10 cellular contexts compared by ENCODE assay signal in genomic region chr9:113464672-113465271, GRCh38. TPM values are rescaled to one million over a fixed set of nuclear protein-coding genes. Genes with fewer than 3 reads are reported as not detected.
A peak's percentile ranks its signal among the peaks of the same experiment; 100 is the strongest.
DNase-seq lines count a peak whose midpoint lies in the region; ATAC-seq and TF ChIP-seq lines count a peak whose summit lies in the region.
"Had no signal": no experiment of that assay in that cellular context is flagged by ENCODE, and none has a peak within 500 bp of the region (broad histone marks: within the 10 kb centered on the region; RNA-seq: fewer than 3 reads in every experiment).

No MANE protein-coding gene starts in this region.

- DNase-seq in activated CD8-positive, alpha-beta memory T cell treated with anti-CD3 and anti-CD28 coated beads, Interleukin-2, amount 10 ng/mL, durations not matched to agents 7 days and 5 days = no peak
- DNase-seq in activated CD8-positive, alpha-beta memory T cell treated with anti-CD3 and anti-CD28 coated beads, Interleukin-2, amount 50 U/mL, for 48 hours = no peak
- DNase-seq in ascending aorta (ENCODE audit: low spot score in 2 of 2) (no peak), type B pancreatic cell (ENCODE audit: extremely low spot score, unreplicated experiment) (no peak), DMS153 treated with DMSO at 0.1 percent for 48 hours (lab: John Stamatoyannopoulos, UW; ENCODE audit: unreplicated experiment) (no peak), SHP77 treated with DMSO at 0.1 percent for 48 hours (lab: John Stamatoyannopoulos, UW) (no peak)
- DNase-seq: mesendoderm had no signal

- ATAC-seq in activated CD8-positive, alpha-beta memory T cell treated with anti-CD3 and anti-CD28 coated beads, Interleukin-2, amount 10 ng/mL, durations not matched to agents 7 days and 5 days = no peak
- no peak for ATAC-seq in GM19023 (IDR thresholded peaks at IDR 0.05; ENCODE audit: unreplicated experiment)
- ATAC-seq: sciatic nerve had no signal

- H3K4me1 Mint-ChIP-seq in activated CD8-positive, alpha-beta memory T cell treated with anti-CD3 and anti-CD28 coated beads, Interleukin-2, amount 10 ng/mL, durations not matched to agents 7 days and 5 days = no peaks in the 10 kb centered on the region
- H3K4me1 Mint-ChIP-seq in nephron (peaks cover 29% of the 10 kb centered on the region), type B pancreatic cell (ENCODE audit: unreplicated experiment) (peaks cover 30% of the 10 kb centered on the region)

- peak overlapping the region; percentile 81 to 83 for H3K27ac ChIP-seq in ascending aorta

- no peak overlapping the region for H3K27ac Mint-ChIP-seq in activated CD8-positive, alpha-beta memory T cell treated with anti-CD3 and anti-CD28 coated beads, Interleukin-2, amount 10 ng/mL, durations not matched to agents 7 days and 5 days
- peak overlapping the region; percentile 45 to 94 (median 78) for H3K27ac Mint-ChIP-seq in nephron
- H3K27ac Mint-ChIP-seq in type B pancreatic cell = no peak overlapping the region

- TF ChIP-seq CTCF in ascending aorta (IDR thresholded peaks at IDR 0.05) (no peak), nephron (IDR thresholded peaks at IDR 0.05; ENCODE audit: unreplicated experiment in 3 of 3) (no peak), type B pancreatic cell (conservative IDR thresholded peaks at IDR 0.05) (no peak)

- no peaks in the 10 kb centered on the region for H3K36me3 ChIP-seq in ascending aorta

- no peaks in the 10 kb centered on the region for H3K27me3 Mint-ChIP-seq in activated CD8-positive, alpha-beta memory T cell treated with anti-CD3 and anti-CD28 coated beads, Interleukin-2, amount 10 ng/mL, durations not matched to agents 7 days and 5 days
- H3K27me3 Mint-ChIP-seq in nephron (ENCODE audit: low read depth) (peaks cover 32% of the 10 kb centered on the region), type B pancreatic cell (peaks cover 32% of the 10 kb centered on the region)

- H3K4me3 ChIP-seq in ascending aorta = peak overlapping the region; percentile 58 to 72

- intact Hi-C loops in ascending aorta (cut with DNase I) = loop anchor here (5.0 kb wide), 1 partner anchor 103 kb away; no protein-coding TSS in a partner anchor

- peaks cover 2% of the 10 kb centered on the region for H3K9me3 Mint-ChIP-seq in activated CD8-positive, alpha-beta memory T cell treated with anti-CD3 and anti-CD28 coated beads, Interleukin-2, amount 10 ng/mL, durations not matched to agents 7 days and 5 days (ENCODE audit: low read depth)
- H3K9me3 Mint-ChIP-seq in nephron (no peaks in the 10 kb centered on the region), type B pancreatic cell (no peaks in the 10 kb centered on the region)

- peak overlapping the region; percentile 58 for H3K4me3 Mint-ChIP-seq in activated CD8-positive, alpha-beta memory T cell treated with anti-CD3 and anti-CD28 coated beads, Interleukin-2, amount 10 ng/mL, durations not matched to agents 7 days and 5 days
- H3K4me3 Mint-ChIP-seq in nephron (peak overlapping the region; percentile 53 to 83 (median 80)), type B pancreatic cell (peak overlapping the region; percentile 79)

- H3K9me3 ChIP-seq in ascending aorta = no peaks in the 10 kb centered on the region

- H3K4me1 ChIP-seq in ascending aorta = peaks cover 0 to 12% of the 10 kb centered on the region in 2 donors

- CTCF ChIA-PET in activated CD8-positive, alpha-beta memory T cell treated with anti-CD3 and anti-CD28 coated beads, Interleukin-2, amount 10 ng/mL, durations not matched to agents 7 days and 5 days (lab: Charles Lee) = interaction anchor here (0.9 to 1.0 kb wide), 2 partner anchors 29 to 191 kb away, joined by 3 to 4 read pairs; no protein-coding TSS in a partner anchor

- H3K27me3 ChIP-seq in ascending aorta = no peaks in the 10 kb centered on the region

- H3K36me3 Mint-ChIP-seq in activated CD8-positive, alpha-beta memory T cell treated with anti-CD3 and anti-CD28 coated beads, Interleukin-2, amount 10 ng/mL, durations not matched to agents 7 days and 5 days = peaks cover 2% of the 10 kb centered on the region
- H3K36me3 Mint-ChIP-seq in nephron (ENCODE audit: low read depth) (no peaks in the 10 kb centered on the region), type B pancreatic cell (peaks cover 4% of the 10 kb centered on the region)

RNA-seq across cellular contexts. Expression of gene RGS3, which starts 1.2 kb away (rescaled TPM):
- 10 to 100 TPM; 57.1 to 76.4 TPM for total RNA-seq in activated CD8-positive, alpha-beta memory T cell treated with anti-CD3 and anti-CD28 coated beads, Interleukin-2, amount 10 ng/mL, durations not matched to agents 7 days and 5 days
- total RNA-seq in ascending aorta (125 TPM), type B pancreatic cell (ENCODE audit: low replicate concordance) (9.6 and 29.9 TPM in 2 replicates)

RNA-seq across cellular contexts. Expression of gene C9orf43, which starts 54.2 kb away (rescaled TPM):
- total RNA-seq in activated CD8-positive, alpha-beta memory T cell treated with anti-CD3 and anti-CD28 coated beads, Interleukin-2, amount 10 ng/mL, durations not matched to agents 7 days and 5 days = under 1 TPM; 0.16 to 0.41 TPM
- total RNA-seq in ascending aorta (not detected), type B pancreatic cell (ENCODE audit: low replicate concordance) (0.80 and 0.88 TPM in 2 replicates)

RNA-seq across cellular contexts. Expression of gene POLE3, which starts 54.3 kb away (rescaled TPM):
- 10 to 100 TPM; 55.0 to 72.7 TPM for total RNA-seq in activated CD8-positive, alpha-beta memory T cell treated with anti-CD3 and anti-CD28 coated beads, Interleukin-2, amount 10 ng/mL, durations not matched to agents 7 days and 5 days
- total RNA-seq in ascending aorta (17.5 TPM), type B pancreatic cell (ENCODE audit: low replicate concordance) (43.2 and 54.9 TPM in 2 replicates)

Comparison
In these comparisons a context has a peak if more than half of its experiments do, and no peak if none do; other contexts are left out.
1. H3K27ac Mint-ChIP-seq: peak in nephron (3 of 3); none in activated CD8-positive, alpha-beta memory T cell treated with anti-CD3 and anti-CD28 coated beads, Interleukin-2, amount 10 ng/mL, durations not matched to agents 7 days and 5 days (single experiment) and type B pancreatic cell (single experiment).
2. Peak in every context shown above with its lines, with median percentiles within 50 percentile points of each other: H3K4me3 Mint-ChIP-seq.